ENCODE assay signal across 2 cellular contexts in the genomic region with DNA sequence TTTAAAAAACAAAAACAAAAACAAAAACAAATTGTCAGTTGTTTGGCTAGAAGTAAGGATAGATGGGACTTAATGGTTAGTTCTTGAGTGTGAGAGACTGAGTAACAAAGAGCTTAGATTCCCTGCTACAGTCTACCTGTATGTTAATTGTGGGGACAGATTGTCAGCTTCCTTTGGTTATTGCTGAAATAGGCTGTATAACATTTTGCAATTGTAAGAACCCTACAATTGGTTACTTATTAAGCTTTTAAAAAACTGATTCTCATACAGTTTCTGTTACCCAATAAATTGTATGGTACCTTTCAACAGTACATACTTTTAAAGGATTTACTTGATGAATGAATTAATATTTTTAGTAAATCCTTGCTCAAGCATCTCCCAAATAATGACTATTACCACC.
TF ChIP-seq lines count a peak whose summit lies in the region.

No MANE protein-coding gene starts in this region.

TF ChIP-seq in A549, 52 proteins besides CTCF, POLR2A, EP300 and RAD21 (continued from another document):
- no peak for TF ChIP-seq PHF8 (IDR thresholded peaks at IDR 0.05; ENCODE audit: borderline replicate concordance, low read depth)
- no peak for TF ChIP-seq ZC3H11A (IDR thresholded peaks at IDR 0.05)
- TF ChIP-seq RARB (CRISPR knock-in tag; IDR thresholded peaks at IDR 0.05): no peak
- TF ChIP-seq EHF (CRISPR knock-in tag; IDR thresholded peaks at IDR 0.05): no peak
- TF ChIP-seq ZFP36 (IDR thresholded peaks at IDR 0.05; ENCODE audit: borderline replicate concordance, partially characterized antibody): no peak
- TF ChIP-seq CBX2 (IDR thresholded peaks at IDR 0.05; ENCODE audit: borderline replicate concordance, low read depth): no peak
- TF ChIP-seq NPAS2 (CRISPR knock-in tag; IDR thresholded peaks at IDR 0.05; ENCODE audit: borderline replicate concordance): no peak
TF ChIP-seq in A549: peak in this region for 0.

TF ChIP-seq in WTC11, 78 proteins besides CTCF, POLR2A, EP300 and RAD21:
- TF ChIP-seq, protein P1, sequence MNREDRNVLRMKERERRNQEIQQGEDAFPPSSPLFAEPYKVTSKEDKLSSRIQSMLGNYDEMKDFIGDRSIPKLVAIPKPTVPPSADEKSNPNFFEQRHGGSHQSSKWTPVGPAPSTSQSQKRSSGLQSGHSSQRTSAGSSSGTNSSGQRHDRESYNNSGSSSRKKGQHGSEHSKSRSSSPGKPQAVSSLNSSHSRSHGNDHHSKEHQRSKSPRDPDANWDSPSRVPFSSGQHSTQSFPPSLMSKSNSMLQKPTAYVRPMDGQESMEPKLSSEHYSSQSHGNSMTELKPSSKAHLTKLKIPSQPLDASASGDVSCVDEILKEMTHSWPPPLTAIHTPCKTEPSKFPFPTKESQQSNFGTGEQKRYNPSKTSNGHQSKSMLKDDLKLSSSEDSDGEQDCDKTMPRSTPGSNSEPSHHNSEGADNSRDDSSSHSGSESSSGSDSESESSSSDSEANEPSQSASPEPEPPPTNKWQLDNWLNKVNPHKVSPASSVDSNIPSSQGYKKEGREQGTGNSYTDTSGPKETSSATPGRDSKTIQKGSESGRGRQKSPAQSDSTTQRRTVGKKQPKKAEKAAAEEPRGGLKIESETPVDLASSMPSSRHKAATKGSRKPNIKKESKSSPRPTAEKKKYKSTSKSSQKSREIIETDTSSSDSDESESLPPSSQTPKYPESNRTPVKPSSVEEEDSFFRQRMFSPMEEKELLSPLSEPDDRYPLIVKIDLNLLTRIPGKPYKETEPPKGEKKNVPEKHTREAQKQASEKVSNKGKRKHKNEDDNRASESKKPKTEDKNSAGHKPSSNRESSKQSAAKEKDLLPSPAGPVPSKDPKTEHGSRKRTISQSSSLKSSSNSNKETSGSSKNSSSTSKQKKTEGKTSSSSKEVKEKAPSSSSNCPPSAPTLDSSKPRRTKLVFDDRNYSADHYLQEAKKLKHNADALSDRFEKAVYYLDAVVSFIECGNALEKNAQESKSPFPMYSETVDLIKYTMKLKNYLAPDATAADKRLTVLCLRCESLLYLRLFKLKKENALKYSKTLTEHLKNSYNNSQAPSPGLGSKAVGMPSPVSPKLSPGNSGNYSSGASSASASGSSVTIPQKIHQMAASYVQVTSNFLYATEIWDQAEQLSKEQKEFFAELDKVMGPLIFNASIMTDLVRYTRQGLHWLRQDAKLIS (CRISPR knock-in tag; IDR thresholded peaks at IDR 0.05; ENCODE audit: borderline replicate concordance): no peak
- TF ChIP-seq NFE2L1 (CRISPR knock-in tag; IDR thresholded peaks at IDR 0.05) (no peak), NR1H2 (CRISPR knock-in tag; IDR thresholded peaks at IDR 0.05) (no peak), EMX1 (CRISPR knock-in tag; IDR thresholded peaks at IDR 0.05) (no peak), JUN (CRISPR knock-in tag; IDR thresholded peaks at IDR 0.05) (no peak), ZNF263 (CRISPR knock-in tag; IDR thresholded peaks at IDR 0.05; ENCODE audit: low read depth) (no peak), RORB (CRISPR knock-in tag; IDR thresholded peaks at IDR 0.05) (no peak), PRRX2 (CRISPR knock-in tag; IDR thresholded peaks at IDR 0.05) (no peak), ESRRA (CRISPR knock-in tag; IDR thresholded peaks at IDR 0.05; ENCODE audit: borderline replicate concordance) (no peak), MYBL2 (CRISPR knock-in tag; IDR thresholded peaks at IDR 0.05) (no peak), CREB1 (CRISPR knock-in tag; IDR thresholded peaks at IDR 0.05) (no peak), ZNF423 (CRISPR knock-in tag; IDR thresholded peaks at IDR 0.05) (no peak), OVOL2 (CRISPR knock-in tag; IDR thresholded peaks at IDR 0.05; ENCODE audit: borderline replicate concordance) (no peak), CBFB (CRISPR knock-in tag; IDR thresholded peaks at IDR 0.05; ENCODE audit: low read depth) (no peak)
- TF ChIP-seq, protein P2, sequence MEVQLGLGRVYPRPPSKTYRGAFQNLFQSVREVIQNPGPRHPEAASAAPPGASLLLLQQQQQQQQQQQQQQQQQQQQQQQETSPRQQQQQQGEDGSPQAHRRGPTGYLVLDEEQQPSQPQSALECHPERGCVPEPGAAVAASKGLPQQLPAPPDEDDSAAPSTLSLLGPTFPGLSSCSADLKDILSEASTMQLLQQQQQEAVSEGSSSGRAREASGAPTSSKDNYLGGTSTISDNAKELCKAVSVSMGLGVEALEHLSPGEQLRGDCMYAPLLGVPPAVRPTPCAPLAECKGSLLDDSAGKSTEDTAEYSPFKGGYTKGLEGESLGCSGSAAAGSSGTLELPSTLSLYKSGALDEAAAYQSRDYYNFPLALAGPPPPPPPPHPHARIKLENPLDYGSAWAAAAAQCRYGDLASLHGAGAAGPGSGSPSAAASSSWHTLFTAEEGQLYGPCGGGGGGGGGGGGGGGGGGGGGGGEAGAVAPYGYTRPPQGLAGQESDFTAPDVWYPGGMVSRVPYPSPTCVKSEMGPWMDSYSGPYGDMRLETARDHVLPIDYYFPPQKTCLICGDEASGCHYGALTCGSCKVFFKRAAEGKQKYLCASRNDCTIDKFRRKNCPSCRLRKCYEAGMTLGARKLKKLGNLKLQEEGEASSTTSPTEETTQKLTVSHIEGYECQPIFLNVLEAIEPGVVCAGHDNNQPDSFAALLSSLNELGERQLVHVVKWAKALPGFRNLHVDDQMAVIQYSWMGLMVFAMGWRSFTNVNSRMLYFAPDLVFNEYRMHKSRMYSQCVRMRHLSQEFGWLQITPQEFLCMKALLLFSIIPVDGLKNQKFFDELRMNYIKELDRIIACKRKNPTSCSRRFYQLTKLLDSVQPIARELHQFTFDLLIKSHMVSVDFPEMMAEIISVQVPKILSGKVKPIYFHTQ (CRISPR knock-in tag; IDR thresholded peaks at IDR 0.05): no peak
- TF ChIP-seq, protein P3, sequence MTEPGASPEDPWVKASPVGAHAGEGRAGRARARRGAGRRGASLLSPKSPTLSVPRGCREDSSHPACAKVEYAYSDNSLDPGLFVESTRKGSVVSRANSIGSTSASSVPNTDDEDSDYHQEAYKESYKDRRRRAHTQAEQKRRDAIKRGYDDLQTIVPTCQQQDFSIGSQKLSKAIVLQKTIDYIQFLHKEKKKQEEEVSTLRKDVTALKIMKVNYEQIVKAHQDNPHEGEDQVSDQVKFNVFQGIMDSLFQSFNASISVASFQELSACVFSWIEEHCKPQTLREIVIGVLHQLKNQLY (CRISPR knock-in tag; IDR thresholded peaks at IDR 0.05): no peak
- TF ChIP-seq, protein P4, sequence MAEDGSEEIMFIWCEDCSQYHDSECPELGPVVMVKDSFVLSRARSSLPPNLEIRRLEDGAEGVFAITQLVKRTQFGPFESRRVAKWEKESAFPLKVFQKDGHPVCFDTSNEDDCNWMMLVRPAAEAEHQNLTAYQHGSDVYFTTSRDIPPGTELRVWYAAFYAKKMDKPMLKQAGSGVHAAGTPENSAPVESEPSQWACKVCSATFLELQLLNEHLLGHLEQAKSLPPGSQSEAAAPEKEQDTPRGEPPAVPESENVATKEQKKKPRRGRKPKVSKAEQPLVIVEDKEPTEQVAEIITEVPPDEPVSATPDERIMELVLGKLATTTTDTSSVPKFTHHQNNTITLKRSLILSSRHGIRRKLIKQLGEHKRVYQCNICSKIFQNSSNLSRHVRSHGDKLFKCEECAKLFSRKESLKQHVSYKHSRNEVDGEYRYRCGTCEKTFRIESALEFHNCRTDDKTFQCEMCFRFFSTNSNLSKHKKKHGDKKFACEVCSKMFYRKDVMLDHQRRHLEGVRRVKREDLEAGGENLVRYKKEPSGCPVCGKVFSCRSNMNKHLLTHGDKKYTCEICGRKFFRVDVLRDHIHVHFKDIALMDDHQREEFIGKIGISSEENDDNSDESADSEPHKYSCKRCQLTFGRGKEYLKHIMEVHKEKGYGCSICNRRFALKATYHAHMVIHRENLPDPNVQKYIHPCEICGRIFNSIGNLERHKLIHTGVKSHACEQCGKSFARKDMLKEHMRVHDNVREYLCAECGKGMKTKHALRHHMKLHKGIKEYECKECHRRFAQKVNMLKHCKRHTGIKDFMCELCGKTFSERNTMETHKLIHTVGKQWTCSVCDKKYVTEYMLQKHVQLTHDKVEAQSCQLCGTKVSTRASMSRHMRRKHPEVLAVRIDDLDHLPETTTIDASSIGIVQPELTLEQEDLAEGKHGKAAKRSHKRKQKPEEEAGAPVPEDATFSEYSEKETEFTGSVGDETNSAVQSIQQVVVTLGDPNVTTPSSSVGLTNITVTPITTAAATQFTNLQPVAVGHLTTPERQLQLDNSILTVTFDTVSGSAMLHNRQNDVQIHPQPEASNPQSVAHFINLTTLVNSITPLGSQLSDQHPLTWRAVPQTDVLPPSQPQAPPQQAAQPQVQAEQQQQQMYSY (CRISPR knock-in tag; IDR thresholded peaks at IDR 0.05): no peak
- TF ChIP-seq, protein P5, sequence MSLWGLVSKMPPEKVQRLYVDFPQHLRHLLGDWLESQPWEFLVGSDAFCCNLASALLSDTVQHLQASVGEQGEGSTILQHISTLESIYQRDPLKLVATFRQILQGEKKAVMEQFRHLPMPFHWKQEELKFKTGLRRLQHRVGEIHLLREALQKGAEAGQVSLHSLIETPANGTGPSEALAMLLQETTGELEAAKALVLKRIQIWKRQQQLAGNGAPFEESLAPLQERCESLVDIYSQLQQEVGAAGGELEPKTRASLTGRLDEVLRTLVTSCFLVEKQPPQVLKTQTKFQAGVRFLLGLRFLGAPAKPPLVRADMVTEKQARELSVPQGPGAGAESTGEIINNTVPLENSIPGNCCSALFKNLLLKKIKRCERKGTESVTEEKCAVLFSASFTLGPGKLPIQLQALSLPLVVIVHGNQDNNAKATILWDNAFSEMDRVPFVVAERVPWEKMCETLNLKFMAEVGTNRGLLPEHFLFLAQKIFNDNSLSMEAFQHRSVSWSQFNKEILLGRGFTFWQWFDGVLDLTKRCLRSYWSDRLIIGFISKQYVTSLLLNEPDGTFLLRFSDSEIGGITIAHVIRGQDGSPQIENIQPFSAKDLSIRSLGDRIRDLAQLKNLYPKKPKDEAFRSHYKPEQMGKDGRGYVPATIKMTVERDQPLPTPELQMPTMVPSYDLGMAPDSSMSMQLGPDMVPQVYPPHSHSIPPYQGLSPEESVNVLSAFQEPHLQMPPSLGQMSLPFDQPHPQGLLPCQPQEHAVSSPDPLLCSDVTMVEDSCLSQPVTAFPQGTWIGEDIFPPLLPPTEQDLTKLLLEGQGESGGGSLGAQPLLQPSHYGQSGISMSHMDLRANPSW (CRISPR knock-in tag; conservative IDR thresholded peaks at IDR 0.05; ENCODE audit: low read depth): no peak
- TF ChIP-seq, protein P6, sequence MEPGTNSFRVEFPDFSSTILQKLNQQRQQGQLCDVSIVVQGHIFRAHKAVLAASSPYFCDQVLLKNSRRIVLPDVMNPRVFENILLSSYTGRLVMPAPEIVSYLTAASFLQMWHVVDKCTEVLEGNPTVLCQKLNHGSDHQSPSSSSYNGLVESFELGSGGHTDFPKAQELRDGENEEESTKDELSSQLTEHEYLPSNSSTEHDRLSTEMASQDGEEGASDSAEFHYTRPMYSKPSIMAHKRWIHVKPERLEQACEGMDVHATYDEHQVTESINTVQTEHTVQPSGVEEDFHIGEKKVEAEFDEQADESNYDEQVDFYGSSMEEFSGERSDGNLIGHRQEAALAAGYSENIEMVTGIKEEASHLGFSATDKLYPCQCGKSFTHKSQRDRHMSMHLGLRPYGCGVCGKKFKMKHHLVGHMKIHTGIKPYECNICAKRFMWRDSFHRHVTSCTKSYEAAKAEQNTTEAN (CRISPR knock-in tag; IDR thresholded peaks at IDR 0.05): no peak
- TF ChIP-seq, protein P7, sequence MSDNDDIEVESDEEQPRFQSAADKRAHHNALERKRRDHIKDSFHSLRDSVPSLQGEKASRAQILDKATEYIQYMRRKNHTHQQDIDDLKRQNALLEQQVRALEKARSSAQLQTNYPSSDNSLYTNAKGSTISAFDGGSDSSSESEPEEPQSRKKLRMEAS (CRISPR knock-in tag; IDR thresholded peaks at IDR 0.05): no peak
